ENCODE assay signal across 18 cellular contexts in genomic region chr6:140960566-140960965, GRCh38.
A peak's percentile ranks its signal among the peaks of the same experiment; 100 is the strongest.
DNase-seq lines count a peak whose midpoint lies in the region; ATAC-seq, FAIRE-seq and TF ChIP-seq lines count a peak whose summit lies in the region.
"Had no signal": no experiment of that assay in that cellular context is flagged by ENCODE, and none has a peak within 500 bp of the region (broad histone marks: within the 10 kb centered on the region; RNA-seq: fewer than 3 reads in every experiment).

No MANE protein-coding gene starts in this region.

- no peaks in the 10 kb centered on the region for H3K9me3 ChIP-seq in astrocyte (ENCODE audit: insufficient read depth, low read depth, low read length)
- no peaks in the 10 kb centered on the region for H3K9me3 ChIP-seq in fibroblast of lung (ENCODE audit: control insufficient read depth, insufficient read depth, low read depth, low read length)

- in situ Hi-C loops in G401 (cut with HindIII; ENCODE audit: low sequenced_read_pairs): no loop called here

- H3K4me3 ChIP-seq in astrocyte (ENCODE audit: insufficient read depth, low read depth, low read length): no peak overlapping the region
- no peak overlapping the region for H3K4me3 ChIP-seq in fibroblast of lung (replicated peaks in 1 of 4; ENCODE audit: control extremely low read depth in 1 of 4, insufficient read depth in 1 of 4, low read depth in 3 of 4, low read length in 4 of 4)
- H3K4me3 ChIP-seq: GM23338 had no signal

- H3K36me3 Mint-ChIP-seq in astrocyte (ENCODE audit: low read depth, unreplicated experiment): no peaks in the 10 kb centered on the region

- H3K79me2 ChIP-seq in astrocyte (ENCODE audit: insufficient read depth, low read length) (no peaks in the 10 kb centered on the region), fibroblast of lung (ENCODE audit: control insufficient read depth, insufficient read depth, low read length) (no peaks in the 10 kb centered on the region)

- no peaks in the 10 kb centered on the region for H3K27me3 Mint-ChIP-seq in astrocyte (ENCODE audit: low read depth, unreplicated experiment)

- no peak overlapping the region for H2AFZ ChIP-seq in astrocyte (ENCODE audit: low read depth, low read length)
- no peak overlapping the region for H2AFZ ChIP-seq in fibroblast of lung (ENCODE audit: low read length)
- H2AFZ ChIP-seq: GM23338 had no signal

- H3K36me3 ChIP-seq in astrocyte (ENCODE audit: insufficient read depth, low read length) (no peaks in the 10 kb centered on the region), fibroblast of lung (ENCODE audit: control insufficient read depth, insufficient read depth, low read length) (no peaks in the 10 kb centered on the region)

- no peaks in the 10 kb centered on the region for H3K9me3 Mint-ChIP-seq in astrocyte (ENCODE audit: unreplicated experiment)
- H3K9me3 Mint-ChIP-seq: GM23338 had no signal

- no peak overlapping the region for H3K9ac ChIP-seq in astrocyte (ENCODE audit: low read length)
- H3K9ac ChIP-seq in fibroblast of lung (ENCODE audit: insufficient read depth, low read length): no peak overlapping the region
- H3K9ac ChIP-seq: KMS-11 had no signal

- H4K20me1 ChIP-seq in astrocyte (ENCODE audit: insufficient read depth, low read length): no peaks in the 10 kb centered on the region
- H4K20me1 ChIP-seq in fibroblast of lung (ENCODE audit: control insufficient read depth, extremely low read depth, insufficient read depth, low read length): no peaks in the 10 kb centered on the region

- no peak overlapping the region for H3K4me2 ChIP-seq in astrocyte (ENCODE audit: low read length)
- no peak overlapping the region for H3K4me2 ChIP-seq in fibroblast of lung (ENCODE audit: extremely low read depth, insufficient read depth, low read length)
- H3K4me2 ChIP-seq: GM23338, KMS-11 had no signal

- no peak for FAIRE-seq in astrocyte (lab: Jason Lieb, UNC)
- FAIRE-seq: HepG2 had no signal

- TF ChIP-seq CTCF in astrocyte (IDR thresholded peaks at IDR 0.05; ENCODE audit: insufficient read depth, low read depth, low read length) (no peak), fibroblast of lung (conservative IDR thresholded peaks at IDR 0.05 in 1 of 2, IDR thresholded peaks at IDR 0.05 in 1 of 2; ENCODE audit: low read depth in 1 of 2, low read length in 2 of 2) (no peak)

- H3K27me3 ChIP-seq in astrocyte (ENCODE audit: insufficient read depth, low read length) (no peaks in the 10 kb centered on the region), fibroblast of lung (ENCODE audit: control insufficient read depth, insufficient read depth, low read length) (no peaks in the 10 kb centered on the region)

- H3K27ac ChIP-seq in astrocyte (ENCODE audit: low read depth, low read length) (no peak overlapping the region), fibroblast of lung (ENCODE audit: insufficient read depth, low read length) (no peak overlapping the region)
- H3K27ac ChIP-seq: KMS-11 had no signal

- H3K27ac Mint-ChIP-seq in astrocyte (ENCODE audit: unreplicated experiment): no peak overlapping the region
- H3K27ac Mint-ChIP-seq: GM23338 had no signal

- H3K4me1 Mint-ChIP-seq in astrocyte (ENCODE audit: low read depth, unreplicated experiment): no peaks in the 10 kb centered on the region
- H3K4me1 Mint-ChIP-seq: GM23338 had no signal

- H3K4me1 ChIP-seq in astrocyte (ENCODE audit: insufficient read depth, low read length) (no peaks in the 10 kb centered on the region), fibroblast of lung (ENCODE audit: control insufficient read depth, extremely low read depth, insufficient read depth, low read length) (peaks cover 7% of the 10 kb centered on the region)

- DNase-seq in NCI-H226 (peak; percentile 52), astrocyte (ENCODE audit: low read depth) (peak; percentile 40), fibroblast of lung (ENCODE audit: low read depth in 2 of 2) (peak; percentile 29 to 45), renal cortical epithelial cell (ENCODE audit: low read depth) (peak; percentile 4), GM03348 (ENCODE audit: low spot score) (no peak), G401 (ENCODE audit: low spot score) (no peak), NCI-H128 (lab: John Stamatoyannopoulos, UW; ENCODE audit: unreplicated experiment) (no peak)
- DNase-seq: COR-L47, MM.1S, NCI-H1105, NCI-H2107, NCI-H345, NCI-H526 treated with DMSO at 0.1 percent for 48 hours, RPMI8226 had no signal

- no peak overlapping the region for H3K4me3 Mint-ChIP-seq in astrocyte (ENCODE audit: unreplicated experiment)
- H3K4me3 Mint-ChIP-seq: GM23338 had no signal

- no peak for ATAC-seq in GM18873 (IDR thresholded peaks at IDR 0.05; ENCODE audit: low FRiP score, unreplicated experiment)
- ATAC-seq: GM23338, HepG2 had no signal

Comparison
In these comparisons a context has a peak if more than half of its experiments do, and no peak if none do; other contexts are left out.
1. DNase-seq: peak in NCI-H226 (single experiment), astrocyte (single experiment), fibroblast of lung (2 of 2) and renal cortical epithelial cell (single experiment); none in GM03348 (single experiment), G401 (single experiment) and NCI-H128 (single experiment).